8 cellular contexts compared by ENCODE assay signal in genomic region chr2:64748561-64748960, GRCh38.
DNase-seq lines count a peak whose midpoint lies in the region; ATAC-seq and TF ChIP-seq lines count a peak whose summit lies in the region.

No MANE protein-coding gene starts in this region.

- H3K4me3 ChIP-seq in GM08714 (ENCODE audit: low read length), result peak overlapping the region; percentile 91
- H3K4me3 ChIP-seq in RWPE2 (ENCODE audit: severe bottlenecking), result no peak overlapping the region
- no peak overlapping the region for H3K4me3 ChIP-seq in gastrocnemius medialis

- in situ Hi-C loops in gastrocnemius medialis (cut with MboI; ENCODE audit: low sequenced_read_pairs in 4 of 4) (loop anchor here in 1 of 4 donors (5.0 kb wide), 1 partner anchor 96 kb away; the partner anchor contains the start of gene SERTAD2), GM13976 (cut with MboI; ENCODE audit: low sequenced_read_pairs, unreplicated experiment) (no loop called here)

- no peak for TF ChIP-seq POLR2A in gastrocnemius medialis (IDR thresholded peaks at IDR 0.05)

- ATAC-seq in RWPE2 (ENCODE audit: low read depth) (no peak), gastrocnemius medialis (no peak), HG03469 (IDR thresholded peaks at IDR 0.05; ENCODE audit: unreplicated experiment) (no peak), HG03520 (IDR thresholded peaks at IDR 0.05; ENCODE audit: unreplicated experiment) (no peak)

- H3K36me3 ChIP-seq in RWPE2 (ENCODE audit: low read depth) (no peaks in the 10 kb centered on the region), gastrocnemius medialis (no peaks in the 10 kb centered on the region)

- H3K27ac ChIP-seq in RWPE2 (ENCODE audit: poor library complexity, severe bottlenecking), result peak overlapping the region; percentile 87
- peak overlapping the region; percentile 94 for H3K27ac ChIP-seq in epithelial cell of prostate
- H3K27ac ChIP-seq in gastrocnemius medialis, result peak overlapping the region; percentile 93 to 96 (median 95)

- TF ChIP-seq CTCF in RWPE2 (IDR thresholded peaks at IDR 0.05; ENCODE audit: poor library complexity, severe bottlenecking), result no peak
- TF ChIP-seq CTCF in gastrocnemius medialis (IDR thresholded peaks at IDR 0.05 in 4 of 5, conservative IDR thresholded peaks at IDR 0.05 in 1 of 5), result no peak
- TF ChIP-seq CTCF in GM13976 (IDR thresholded peaks at IDR 0.05; ENCODE audit: borderline replicate concordance, control extremely low read depth, extremely low read depth, insufficient read depth, missing control alignments), result no peak

- no peak for DNase-seq in RWPE2 (ENCODE audit: low spot score)
- no peak for DNase-seq in epithelial cell of prostate (ENCODE audit: low read depth, low spot score)
- no peak for DNase-seq in gastrocnemius medialis
- no peak for DNase-seq in NCI-H774 (lab: John Stamatoyannopoulos, UW)
- no peak for DNase-seq in GM13976 (ENCODE audit: low spot score)

- H3K9me3 ChIP-seq in RWPE2 (ENCODE audit: severe bottlenecking) (no peaks in the 10 kb centered on the region), gastrocnemius medialis (no peaks in the 10 kb centered on the region)

- no peaks in the 10 kb centered on the region for H3K27me3 ChIP-seq in RWPE2 (ENCODE audit: insufficient read depth, poor library complexity, severe bottlenecking)
- H3K27me3 ChIP-seq in gastrocnemius medialis, result no peaks in the 10 kb centered on the region

- intact Hi-C loops in gastrocnemius medialis (cut with DNase I; ENCODE audit: low total_unique reads), result no loop called here

- H3K4me1 ChIP-seq in RWPE2 (ENCODE audit: insufficient read depth, poor library complexity, severe bottlenecking), result peaks cover 43% of the 10 kb centered on the region
- H3K4me1 ChIP-seq in gastrocnemius medialis, result peaks cover 12 to 18% of the 10 kb centered on the region in 2 donors
